In genomic region chr1:93437976-93438605, GRCh38 we compare ENCODE assay signal across 8 cellular contexts. TPM values are rescaled to one million over a fixed set of nuclear protein-coding genes. Genes with fewer than 3 reads are reported as not detected.
DNase-seq lines count a peak whose midpoint lies in the region; ATAC-seq and TF ChIP-seq lines count a peak whose summit lies in the region.

No MANE protein-coding gene starts in this region.

- no peak overlapping the region for H3K4me3 ChIP-seq in choroid plexus epithelial cell (ENCODE audit: low read depth, low read length)

- peak; percentile 54 for ATAC-seq in HG03159 (IDR thresholded peaks at IDR 0.05; ENCODE audit: unreplicated experiment)
- ATAC-seq in GM21447 (IDR thresholded peaks at IDR 0.05; ENCODE audit: unreplicated experiment), result no peak

- peak; percentile 52 for TF ChIP-seq CTCF in choroid plexus epithelial cell (conservative IDR thresholded peaks at IDR 0.05; ENCODE audit: low read depth, low read length)

- DNase-seq in COLO829 (ENCODE audit: low spot score) (peak; percentile 45), NCI-H82 (lab: John Stamatoyannopoulos, UW) (peak; percentile 71), choroid plexus epithelial cell (ENCODE audit: low read depth) (peak; percentile 77), lung microvascular endothelial cell (ENCODE audit: low read depth in 2 of 2) (peak; percentile 63 to 74), SHP77 treated with DMSO at 0.1 percent for 48 hours (lab: John Stamatoyannopoulos, UW) (no peak)
- no peak for DNase-seq in activated CD4-positive, alpha-beta T cell treated with anti-CD3 and anti-CD28 coated beads for 48 hours

RNA-seq across cellular contexts. Expression of gene FNBP1L, which starts 9.8 kb away (rescaled TPM):
- total RNA-seq in lung microvascular endothelial cell, result 34.9 and 40.3 TPM in 2 replicates

Comparison
In these comparisons a context has a peak if more than half of its experiments do, and no peak if none do; other contexts are left out.
1. DNase-seq: peak in COLO829 (single experiment), NCI-H82 (single experiment), choroid plexus epithelial cell (single experiment) and lung microvascular endothelial cell (2 of 2); none in SHP77 treated with DMSO at 0.1 percent for 48 hours (single experiment) and activated CD4-positive, alpha-beta T cell treated with anti-CD3 and anti-CD28 coated beads for 48 hours (single experiment).